ENCODE assay signal across 1 cellular context in genomic region chr15:96058103-96058851, GRCh38.
A peak's percentile ranks its signal among the peaks of the same experiment; 100 is the strongest.
TF ChIP-seq lines count a peak whose summit lies in the region.

No MANE protein-coding gene starts in this region.

TF ChIP-seq in GM12878, 131 proteins besides CTCF, POLR2A, EP300 and RAD21 (continued from another document):
- TF ChIP-seq E4F1 (IDR thresholded peaks at IDR 0.05; ENCODE audit: borderline replicate concordance, partially characterized antibody) (no peak), CBFB (IDR thresholded peaks at IDR 0.05; ENCODE audit: low read depth) (peak; percentile 41; the same call in 1 of the 2 replicates), POU2F2 (IDR thresholded peaks at IDR 0.05; ENCODE audit: borderline replicate concordance, low read depth, low read length) (peak; percentile 75; the same call in 2 of the 3 replicates), ASH2L (IDR thresholded peaks at IDR 0.05; ENCODE audit: borderline replicate concordance, low read depth) (no peak), CHD4 (IDR thresholded peaks at IDR 0.05) (no peak), GABPA (IDR thresholded peaks at IDR 0.05; ENCODE audit: low read depth) (no peak), NR2C2 (IDR thresholded peaks at IDR 0.05; ENCODE audit: borderline replicate concordance, control insufficient read depth, insufficient read length, low read depth) (no peak), ZNF687 (IDR thresholded peaks at IDR 0.05) (peak; percentile 82; the same call in 1 of the 2 replicates), LARP7 (IDR thresholded peaks at IDR 0.05) (no peak), RAD51 (IDR thresholded peaks at IDR 0.05) (no peak; the same call in none of the 2 replicates), CREB1 (IDR thresholded peaks at IDR 0.05; ENCODE audit: low read depth) (peak; percentile 57), FOXM1 (IDR thresholded peaks at IDR 0.05; ENCODE audit: low read depth, low read length) (peak; percentile 83; the same call in 1 of the 2 replicates), FOS (IDR thresholded peaks at IDR 0.05; ENCODE audit: borderline replicate concordance, extremely low read depth, insufficient read length) (no peak), DPF2 (IDR thresholded peaks at IDR 0.05) (peak; percentile 81), CEBPB (IDR thresholded peaks at IDR 0.05; ENCODE audit: borderline replicate concordance in 1 of 2, low read depth in 2 of 2, low read length in 2 of 2) (no peak), CHD1 (IDR thresholded peaks at IDR 0.05; ENCODE audit: low read depth, low read length) (no peak), ESRRA (IDR thresholded peaks at IDR 0.05; ENCODE audit: low read length) (no peak), TCF7 (IDR thresholded peaks at IDR 0.05; ENCODE audit: borderline replicate concordance) (no peak), TAF1 (IDR thresholded peaks at IDR 0.05; ENCODE audit: borderline replicate concordance, low read depth, low read length) (no peak), HDGF (IDR thresholded peaks at IDR 0.05) (no peak), SIX5 (IDR thresholded peaks at IDR 0.05; ENCODE audit: low read depth, low read length, severe bottlenecking) (no peak), CEBPZ (IDR thresholded peaks at IDR 0.05; ENCODE audit: low read depth, low read length) (no peak), ETV6 (conservative IDR thresholded peaks at IDR 0.05 in 1 of 2, IDR thresholded peaks at IDR 0.05 in 1 of 2; ENCODE audit: borderline replicate concordance in 1 of 2, low read depth in 1 of 2) (peak in 1 of 2 experiments; percentile 56; a peak in 2 of 4 replicates), HDAC6 (IDR thresholded peaks at IDR 0.05; ENCODE audit: unreplicated experiment) (no peak), SMARCA5 (IDR thresholded peaks at IDR 0.05) (no peak), SREBF2 (IDR thresholded peaks at IDR 0.05; ENCODE audit: low read length) (no peak), SMAD5 (IDR thresholded peaks at IDR 0.05; ENCODE audit: low read depth) (no peak)
- TF ChIP-seq, protein P1, sequence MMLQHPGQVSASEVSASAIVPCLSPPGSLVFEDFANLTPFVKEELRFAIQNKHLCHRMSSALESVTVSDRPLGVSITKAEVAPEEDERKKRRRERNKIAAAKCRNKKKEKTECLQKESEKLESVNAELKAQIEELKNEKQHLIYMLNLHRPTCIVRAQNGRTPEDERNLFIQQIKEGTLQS (IDR thresholded peaks at IDR 0.05; ENCODE audit: borderline replicate concordance, extremely low read depth, low read depth, low read length): no peak
- TF ChIP-seq, protein P2, sequence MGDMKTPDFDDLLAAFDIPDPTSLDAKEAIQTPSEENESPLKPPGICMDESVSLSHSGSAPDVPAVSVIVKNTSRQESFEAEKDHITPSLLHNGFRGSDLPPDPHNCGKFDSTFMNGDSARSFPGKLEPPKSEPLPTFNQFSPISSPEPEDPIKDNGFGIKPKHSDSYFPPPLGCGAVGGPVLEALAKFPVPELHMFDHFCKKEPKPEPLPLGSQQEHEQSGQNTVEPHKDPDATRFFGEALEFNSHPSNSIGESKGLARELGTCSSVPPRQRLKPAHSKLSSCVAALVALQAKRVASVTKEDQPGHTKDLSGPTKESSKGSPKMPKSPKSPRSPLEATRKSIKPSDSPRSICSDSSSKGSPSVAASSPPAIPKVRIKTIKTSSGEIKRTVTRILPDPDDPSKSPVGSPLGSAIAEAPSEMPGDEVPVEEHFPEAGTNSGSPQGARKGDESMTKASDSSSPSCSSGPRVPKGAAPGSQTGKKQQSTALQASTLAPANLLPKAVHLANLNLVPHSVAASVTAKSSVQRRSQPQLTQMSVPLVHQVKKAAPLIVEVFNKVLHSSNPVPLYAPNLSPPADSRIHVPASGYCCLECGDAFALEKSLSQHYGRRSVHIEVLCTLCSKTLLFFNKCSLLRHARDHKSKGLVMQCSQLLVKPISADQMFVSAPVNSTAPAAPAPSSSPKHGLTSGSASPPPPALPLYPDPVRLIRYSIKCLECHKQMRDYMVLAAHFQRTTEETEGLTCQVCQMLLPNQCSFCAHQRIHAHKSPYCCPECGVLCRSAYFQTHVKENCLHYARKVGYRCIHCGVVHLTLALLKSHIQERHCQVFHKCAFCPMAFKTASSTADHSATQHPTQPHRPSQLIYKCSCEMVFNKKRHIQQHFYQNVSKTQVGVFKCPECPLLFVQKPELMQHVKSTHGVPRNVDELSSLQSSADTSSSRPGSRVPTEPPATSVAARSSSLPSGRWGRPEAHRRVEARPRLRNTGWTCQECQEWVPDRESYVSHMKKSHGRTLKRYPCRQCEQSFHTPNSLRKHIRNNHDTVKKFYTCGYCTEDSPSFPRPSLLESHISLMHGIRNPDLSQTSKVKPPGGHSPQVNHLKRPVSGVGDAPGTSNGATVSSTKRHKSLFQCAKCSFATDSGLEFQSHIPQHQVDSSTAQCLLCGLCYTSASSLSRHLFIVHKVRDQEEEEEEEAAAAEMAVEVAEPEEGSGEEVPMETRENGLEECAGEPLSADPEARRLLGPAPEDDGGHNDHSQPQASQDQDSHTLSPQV (IDR thresholded peaks at IDR 0.05): peak; percentile 97
- TF ChIP-seq, protein P3, sequence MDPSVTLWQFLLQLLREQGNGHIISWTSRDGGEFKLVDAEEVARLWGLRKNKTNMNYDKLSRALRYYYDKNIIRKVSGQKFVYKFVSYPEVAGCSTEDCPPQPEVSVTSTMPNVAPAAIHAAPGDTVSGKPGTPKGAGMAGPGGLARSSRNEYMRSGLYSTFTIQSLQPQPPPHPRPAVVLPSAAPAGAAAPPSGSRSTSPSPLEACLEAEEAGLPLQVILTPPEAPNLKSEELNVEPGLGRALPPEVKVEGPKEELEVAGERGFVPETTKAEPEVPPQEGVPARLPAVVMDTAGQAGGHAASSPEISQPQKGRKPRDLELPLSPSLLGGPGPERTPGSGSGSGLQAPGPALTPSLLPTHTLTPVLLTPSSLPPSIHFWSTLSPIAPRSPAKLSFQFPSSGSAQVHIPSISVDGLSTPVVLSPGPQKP (IDR thresholded peaks at IDR 0.05; ENCODE audit: low read depth, low read length): no peak
- TF ChIP-seq, protein P4, sequence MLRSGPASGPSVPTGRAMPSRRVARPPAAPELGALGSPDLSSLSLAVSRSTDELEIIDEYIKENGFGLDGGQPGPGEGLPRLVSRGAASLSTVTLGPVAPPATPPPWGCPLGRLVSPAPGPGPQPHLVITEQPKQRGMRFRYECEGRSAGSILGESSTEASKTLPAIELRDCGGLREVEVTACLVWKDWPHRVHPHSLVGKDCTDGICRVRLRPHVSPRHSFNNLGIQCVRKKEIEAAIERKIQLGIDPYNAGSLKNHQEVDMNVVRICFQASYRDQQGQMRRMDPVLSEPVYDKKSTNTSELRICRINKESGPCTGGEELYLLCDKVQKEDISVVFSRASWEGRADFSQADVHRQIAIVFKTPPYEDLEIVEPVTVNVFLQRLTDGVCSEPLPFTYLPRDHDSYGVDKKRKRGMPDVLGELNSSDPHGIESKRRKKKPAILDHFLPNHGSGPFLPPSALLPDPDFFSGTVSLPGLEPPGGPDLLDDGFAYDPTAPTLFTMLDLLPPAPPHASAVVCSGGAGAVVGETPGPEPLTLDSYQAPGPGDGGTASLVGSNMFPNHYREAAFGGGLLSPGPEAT (IDR thresholded peaks at IDR 0.05; ENCODE audit: low read depth): peak; percentile 98
- TF ChIP-seq, protein P5, sequence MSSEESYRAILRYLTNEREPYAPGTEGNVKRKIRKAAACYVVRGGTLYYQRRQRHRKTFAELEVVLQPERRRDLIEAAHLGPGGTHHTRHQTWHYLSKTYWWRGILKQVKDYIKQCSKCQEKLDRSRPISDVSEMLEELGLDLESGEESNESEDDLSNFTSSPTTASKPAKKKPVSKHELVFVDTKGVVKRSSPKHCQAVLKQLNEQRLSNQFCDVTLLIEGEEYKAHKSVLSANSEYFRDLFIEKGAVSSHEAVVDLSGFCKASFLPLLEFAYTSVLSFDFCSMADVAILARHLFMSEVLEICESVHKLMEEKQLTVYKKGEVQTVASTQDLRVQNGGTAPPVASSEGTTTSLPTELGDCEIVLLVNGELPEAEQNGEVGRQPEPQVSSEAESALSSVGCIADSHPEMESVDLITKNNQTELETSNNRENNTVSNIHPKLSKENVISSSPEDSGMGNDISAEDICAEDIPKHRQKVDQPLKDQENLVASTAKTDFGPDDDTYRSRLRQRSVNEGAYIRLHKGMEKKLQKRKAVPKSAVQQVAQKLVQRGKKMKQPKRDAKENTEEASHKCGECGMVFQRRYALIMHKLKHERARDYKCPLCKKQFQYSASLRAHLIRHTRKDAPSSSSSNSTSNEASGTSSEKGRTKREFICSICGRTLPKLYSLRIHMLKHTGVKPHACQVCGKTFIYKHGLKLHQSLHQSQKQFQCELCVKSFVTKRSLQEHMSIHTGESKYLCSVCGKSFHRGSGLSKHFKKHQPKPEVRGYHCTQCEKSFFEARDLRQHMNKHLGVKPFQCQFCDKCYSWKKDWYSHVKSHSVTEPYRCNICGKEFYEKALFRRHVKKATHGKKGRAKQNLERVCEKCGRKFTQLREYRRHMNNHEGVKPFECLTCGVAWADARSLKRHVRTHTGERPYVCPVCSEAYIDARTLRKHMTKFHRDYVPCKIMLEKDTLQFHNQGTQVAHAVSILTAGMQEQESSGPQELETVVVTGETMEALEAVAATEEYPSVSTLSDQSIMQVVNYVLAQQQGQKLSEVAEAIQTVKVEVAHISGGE (CRISPR knock-in tag; IDR thresholded peaks at IDR 0.05): no peak
